10 cellular contexts compared by ENCODE assay signal in the genomic region with DNA sequence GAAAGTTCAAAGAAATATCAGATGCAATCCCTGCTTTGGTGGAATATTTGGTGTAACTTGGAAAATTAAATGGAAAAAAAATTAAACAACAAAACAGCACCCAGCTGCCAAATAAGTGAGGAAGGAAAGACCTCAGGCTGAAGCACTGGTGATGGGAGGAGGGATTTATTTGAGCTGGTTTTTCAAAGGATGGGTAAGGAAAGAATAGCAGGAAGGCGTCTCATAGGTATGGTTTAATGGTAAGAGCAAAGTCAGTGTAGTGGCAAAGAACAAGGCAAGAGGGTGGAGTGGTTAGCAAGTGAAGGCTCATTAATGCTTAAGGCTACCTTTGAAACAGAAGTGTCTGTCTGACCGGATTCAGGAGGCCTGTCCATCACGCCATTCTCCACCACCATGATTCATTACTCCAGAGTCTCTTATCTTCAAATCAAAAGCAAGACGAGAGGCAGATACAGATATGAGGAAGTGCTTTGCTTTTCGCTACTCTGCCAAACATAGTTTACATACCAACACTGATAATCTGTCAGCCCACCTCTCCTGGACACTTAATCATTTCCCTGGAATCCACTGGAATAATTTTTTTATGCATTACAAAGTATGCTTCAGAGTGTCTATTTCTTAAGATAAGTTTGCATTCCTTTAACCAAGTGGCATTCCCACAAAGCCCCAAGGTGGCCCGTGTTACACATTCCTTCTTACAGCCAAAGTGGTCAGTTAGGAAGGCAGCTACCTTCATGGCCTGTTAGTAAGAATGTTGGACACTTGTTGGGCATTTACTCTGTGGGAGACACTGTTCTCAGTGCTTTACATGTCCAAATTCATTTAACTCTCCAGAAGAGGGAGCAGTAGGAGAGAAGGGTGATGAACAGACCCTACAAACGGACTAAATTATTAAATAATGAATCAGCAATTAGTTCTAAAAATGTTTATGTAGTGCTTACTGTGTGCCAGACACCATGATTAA.
DNase-seq lines count a peak whose midpoint lies in the region; ATAC-seq, FAIRE-seq and TF ChIP-seq lines count a peak whose summit lies in the region.
"Had no signal": no experiment of that assay in that cellular context is flagged by ENCODE, and none has a peak within 500 bp of the region (broad histone marks: within the 10 kb centered on the region; RNA-seq: fewer than 3 reads in every experiment).

No MANE protein-coding gene starts in this region.

- intact Hi-C loops in pancreas (cut with DNase I), result no loop called here

- H3K27me3 ChIP-seq in ectodermal cell (ENCODE audit: control insufficient read depth, insufficient read depth, low read length, poor library complexity, severe bottlenecking), result no peaks in the 10 kb centered on the region
- no peaks in the 10 kb centered on the region for H3K27me3 ChIP-seq in pancreas

- H3K27ac ChIP-seq in ectodermal cell (ENCODE audit: insufficient read depth, low read depth, low read length, poor library complexity, severe bottlenecking) (peak overlapping the region; percentile 38), pancreas (peak overlapping the region in 3 of 4 donors; percentile 3 to 50 (median 21))

- H3K4me1 ChIP-seq in ectodermal cell (ENCODE audit: control insufficient read depth, insufficient read depth, low read length), result peaks cover 21% of the 10 kb centered on the region
- H3K4me1 ChIP-seq in pancreas, result peaks cover 46 to 70% (median 53%) of the 10 kb centered on the region in 3 donors

- TF ChIP-seq CTCF in pancreas (IDR thresholded peaks at IDR 0.05), result no peak

- ATAC-seq in pancreas, result peak in 3 of 4 donors; percentile 12 to 19 (median 13)
- no peak for ATAC-seq in GM21825 (IDR thresholded peaks at IDR 0.05; ENCODE audit: unreplicated experiment)

- H3K4me3 ChIP-seq in ectodermal cell (ENCODE audit: insufficient read depth, low read depth, low read length) (no peak overlapping the region), pancreas (no peak overlapping the region)

- DNase-seq in EH (ENCODE audit: low read depth), result peak; percentile 91
- DNase-seq in NAMALWA (ENCODE audit: low spot score), result peak; percentile 33
- peak in 1 of 6 donors; percentile 25 for DNase-seq in pancreas
- DNase-seq in HuH-7.5 (ENCODE audit: low spot score), result no peak
- no peak for DNase-seq in SIG-M5 treated with dmso at 0.1 percent for 504 hours (lab: John Stamatoyannopoulos, UW; ENCODE audit: unreplicated experiment)
- no peak for DNase-seq in DMS153 (lab: John Stamatoyannopoulos, UW)
- DNase-seq: activated T-cell treated with anti-CD3 and anti-CD28 coated beads for 4 hours, NCI-H524 had no signal

- FAIRE-seq in pancreas (lab: Jason Lieb, UNC), result no peak

- H3K9me3 ChIP-seq in ectodermal cell (ENCODE audit: control insufficient read depth, low read length) (no peaks in the 10 kb centered on the region), pancreas (no peaks in the 10 kb centered on the region)

- no peaks in the 10 kb centered on the region for H3K36me3 ChIP-seq in ectodermal cell (ENCODE audit: control insufficient read depth, insufficient read depth, low read length)
- H3K36me3 ChIP-seq in pancreas, result no peaks in the 10 kb centered on the region

- WGBS in ectodermal cell, 2 experiments, result 90 to 91% methylated on average over 6 to 7 of the region's 7 CpGs
- WGBS in pancreas, 2 donors, result 59% methylated on average over 7 of the region's 7 CpGs

Comparison
In these comparisons a context has a peak if more than half of its experiments do, and no peak if none do; other contexts are left out.
1. DNase-seq: peak in EH (single experiment) and NAMALWA (single experiment); none in HuH-7.5 (single experiment), SIG-M5 treated with dmso at 0.1 percent for 504 hours (single experiment) and DMS153 (single experiment).